8 cellular contexts compared by ENCODE assay signal in genomic region chr9:133120343-133121199, GRCh38. TPM values are rescaled to one million over a fixed set of nuclear protein-coding genes. Genes with fewer than 3 reads are reported as not detected.
DNase-seq lines count a peak whose midpoint lies in the region; ATAC-seq and TF ChIP-seq lines count a peak whose summit lies in the region.

No MANE protein-coding gene starts in this region.

- H3K4me3 ChIP-seq in iPS DF 6.9 (ENCODE audit: low read length) = peak overlapping the region; percentile 45
- H3K4me3 ChIP-seq in spleen = peak overlapping the region; percentile 58 to 90 (median 66)

- H3K4me1 ChIP-seq in iPS DF 6.9 (ENCODE audit: control insufficient read depth, insufficient read depth, low read length) (peaks cover 3% of the 10 kb centered on the region), spleen (peaks cover 63 to 93% (median 88%) of the 10 kb centered on the region in 6 donors)

- DNase-seq in DMS79 treated with DMSO at 0.1 percent for 48 hours (lab: John Stamatoyannopoulos, UW) (peak; percentile 11), DMS79 (lab: John Stamatoyannopoulos, UW) (no peak), iPS DF 6.9 (ENCODE audit: low read depth, low spot score) (no peak), spleen (peak; percentile 93), posterior vena cava (ENCODE audit: low spot score) (no peak), DMS114 treated with DMSO at 0.1 percent for 48 hours (lab: John Stamatoyannopoulos, UW; ENCODE audit: unreplicated experiment) (no peak)
- DNase-seq in activated T-helper 1 cell treated with anti-CD3 and anti-CD28 coated beads, Interleukin-12 subunit alpha, Interleukin-12 subunit beta, Interleukin-2, Interleukin-4 antibody, amounts not matched to agents 30 ng/mL and 10 ng/mL and 1 ng/mL, durations not matched to agents 14 hours and 24 hours and 36 hours (ENCODE audit: low spot score) = no peak

- H3K36me3 ChIP-seq in iPS DF 6.9 (ENCODE audit: control insufficient read depth, insufficient read depth, low read length) = no peaks in the 10 kb centered on the region
- no peaks in the 10 kb centered on the region for H3K36me3 ChIP-seq in spleen

- no peak for TF ChIP-seq POLR2A in spleen (IDR thresholded peaks at IDR 0.05)

- H3K27me3 ChIP-seq in iPS DF 6.9 (ENCODE audit: control insufficient read depth, insufficient read depth, low read length) = peaks cover 5% of the 10 kb centered on the region; the same call in 1 of the 2 replicates
- H3K27me3 ChIP-seq in spleen (replicated peaks in 1 of 7) = no peaks in the 10 kb centered on the region

- TF ChIP-seq CTCF in spleen (IDR thresholded peaks at IDR 0.05 in 8 of 11, conservative IDR thresholded peaks at IDR 0.05 in 3 of 11) = no peak

- ATAC-seq in HG03354 (IDR thresholded peaks at IDR 0.05; ENCODE audit: poor library complexity, severe bottlenecking, unreplicated experiment) = peak; percentile 34

- peak overlapping the region; percentile 86 for H3K4me3 Mint-ChIP-seq in activated T-helper 1 cell treated with anti-CD3 and anti-CD28 coated beads, Interleukin-12 subunit alpha, Interleukin-12 subunit beta, Interleukin-2, Interleukin-4 antibody, amounts not matched to agents 30 ng/mL and 10 ng/mL and 1 ng/mL, durations not matched to agents 14 hours and 24 hours and 36 hours

- H3K27ac Mint-ChIP-seq in activated T-helper 1 cell treated with anti-CD3 and anti-CD28 coated beads, Interleukin-12 subunit alpha, Interleukin-12 subunit beta, Interleukin-2, Interleukin-4 antibody, amounts not matched to agents 30 ng/mL and 10 ng/mL and 1 ng/mL, durations not matched to agents 14 hours and 24 hours and 36 hours = peak overlapping the region; percentile 76

- intact Hi-C loops in activated T-helper 1 cell treated with anti-CD3 and anti-CD28 coated beads, Interleukin-12 subunit alpha, Interleukin-12 subunit beta, Interleukin-2, Interleukin-4 antibody, amounts not matched to agents 30 ng/mL and 10 ng/mL and 1 ng/mL, durations not matched to agents 14 hours and 24 hours and 36 hours (cut with micrococcal nuclease) = loop anchor here (1.0 kb wide), 4 partner anchors 13 to 339 kb away; partner anchors contain the start of gene CACFD1
- intact Hi-C loops in spleen (cut with DNase I; ENCODE audit: low total_unique reads) (no loop called here), posterior vena cava (cut with DNase I) (no loop called here)

- no CpG with 5 or more reads among the region's 71 CpGs for WGBS in iPS DF 6.9 (ENCODE audit: insufficient coverage, insufficient read length)
- WGBS in spleen, 5 donors = 2 to 5% (median 2%) methylated on average over 8 to 71 of the region's 71 CpGs

- peaks cover 10% of the 10 kb centered on the region for H3K36me3 Mint-ChIP-seq in activated T-helper 1 cell treated with anti-CD3 and anti-CD28 coated beads, Interleukin-12 subunit alpha, Interleukin-12 subunit beta, Interleukin-2, Interleukin-4 antibody, amounts not matched to agents 30 ng/mL and 10 ng/mL and 1 ng/mL, durations not matched to agents 14 hours and 24 hours and 36 hours (ENCODE audit: low read depth)

- H3K9me3 Mint-ChIP-seq in activated T-helper 1 cell treated with anti-CD3 and anti-CD28 coated beads, Interleukin-12 subunit alpha, Interleukin-12 subunit beta, Interleukin-2, Interleukin-4 antibody, amounts not matched to agents 30 ng/mL and 10 ng/mL and 1 ng/mL, durations not matched to agents 14 hours and 24 hours and 36 hours = no peaks in the 10 kb centered on the region

- H3K27ac ChIP-seq in iPS DF 6.9 (ENCODE audit: low read length) (no peak overlapping the region), spleen (peak overlapping the region; percentile 57 to 95 (median 92))

- no peaks in the 10 kb centered on the region for H3K27me3 Mint-ChIP-seq in activated T-helper 1 cell treated with anti-CD3 and anti-CD28 coated beads, Interleukin-12 subunit alpha, Interleukin-12 subunit beta, Interleukin-2, Interleukin-4 antibody, amounts not matched to agents 30 ng/mL and 10 ng/mL and 1 ng/mL, durations not matched to agents 14 hours and 24 hours and 36 hours (ENCODE audit: insufficient read depth)

- H3K4me1 Mint-ChIP-seq in activated T-helper 1 cell treated with anti-CD3 and anti-CD28 coated beads, Interleukin-12 subunit alpha, Interleukin-12 subunit beta, Interleukin-2, Interleukin-4 antibody, amounts not matched to agents 30 ng/mL and 10 ng/mL and 1 ng/mL, durations not matched to agents 14 hours and 24 hours and 36 hours (ENCODE audit: low read depth) = peaks cover 66% of the 10 kb centered on the region

- no peaks in the 10 kb centered on the region for H3K9me3 ChIP-seq in iPS DF 6.9 (ENCODE audit: control insufficient read depth, insufficient read depth, low read length)
- H3K9me3 ChIP-seq in spleen = no peaks in the 10 kb centered on the region

RNA-seq across cellular contexts. Expression of gene RALGDS, which starts 0.5 kb away (rescaled TPM):
- 88.7 and 94.4 TPM in 2 replicates for total RNA-seq in activated T-helper 1 cell treated with anti-CD3 and anti-CD28 coated beads, Interleukin-12 subunit alpha, Interleukin-12 subunit beta, Interleukin-2, Interleukin-4 antibody, amounts not matched to agents 30 ng/mL and 10 ng/mL and 1 ng/mL, durations not matched to agents 14 hours and 24 hours and 36 hours
- total RNA-seq in spleen = 10 to 100 TPM; 50.6 to 74.3 (median 60.3) TPM
- 10 to 100 TPM; 21.3 to 40.1 (median 27.2) TPM for polyA plus RNA-seq in spleen
- 10 to 100 TPM; 27.6 to 28.3 TPM for total RNA-seq in posterior vena cava

RNA-seq across cellular contexts. Expression of gene GBGT1, which starts 43.1 kb away (rescaled TPM):
- 8.6 and 9.4 TPM in 2 replicates for total RNA-seq in activated T-helper 1 cell treated with anti-CD3 and anti-CD28 coated beads, Interleukin-12 subunit alpha, Interleukin-12 subunit beta, Interleukin-2, Interleukin-4 antibody, amounts not matched to agents 30 ng/mL and 10 ng/mL and 1 ng/mL, durations not matched to agents 14 hours and 24 hours and 36 hours
- 10 to 100 TPM; 16.8 to 52.8 (median 31.2) TPM for total RNA-seq in spleen
- 10 to 100 TPM in 2 of 3 donors, 1 to 10 TPM in 1; 9.2 to 14.1 (median 10.7) TPM for polyA plus RNA-seq in spleen
- 10 to 100 TPM; 14.2 to 19.9 TPM for total RNA-seq in posterior vena cava

RNA-seq across cellular contexts. Expression of gene CEL, which starts 58.8 kb away (rescaled TPM):
- total RNA-seq in activated T-helper 1 cell treated with anti-CD3 and anti-CD28 coated beads, Interleukin-12 subunit alpha, Interleukin-12 subunit beta, Interleukin-2, Interleukin-4 antibody, amounts not matched to agents 30 ng/mL and 10 ng/mL and 1 ng/mL, durations not matched to agents 14 hours and 24 hours and 36 hours = 1.8 and 2.0 TPM in 2 replicates
- 1 to 10 TPM in 3 of 7 donors, under 1 TPM in 2, not detected in 2; 0.58 to 5.3 (median 1.9) TPM for total RNA-seq in spleen
- polyA plus RNA-seq in spleen = under 1 TPM; 0.46 to 0.67 (median 0.55) TPM
- 1 to 10 TPM in 1 of 2 donors, under 1 TPM in 1; 0.51 to 2.8 TPM for total RNA-seq in posterior vena cava

Comparison
In these comparisons a context has a peak if more than half of its experiments do, and no peak if none do; other contexts are left out.
1. DNase-seq: peak in DMS79 treated with DMSO at 0.1 percent for 48 hours (single experiment) and spleen (single experiment); none in DMS79 (single experiment), activated T-helper 1 cell treated with anti-CD3 and anti-CD28 coated beads, Interleukin-12 subunit alpha, Interleukin-12 subunit beta, Interleukin-2, Interleukin-4 antibody, amounts not matched to agents 30 ng/mL and 10 ng/mL and 1 ng/mL, durations not matched to agents 14 hours and 24 hours and 36 hours (single experiment), iPS DF 6.9 (single experiment), posterior vena cava (single experiment) and DMS114 treated with DMSO at 0.1 percent for 48 hours (single experiment).